Comparison of ENCODE assay signal across 21 cellular contexts in genomic region chr7:131530137-131530536, GRCh38.
"Had no signal": no experiment of that assay in that cellular context is flagged by ENCODE, and none has a peak within 500 bp of the region (broad histone marks: within the 10 kb centered on the region; RNA-seq: fewer than 3 reads in every experiment).

No MANE protein-coding gene starts in this region.

- H3K27ac ChIP-seq: colonic mucosa, lower lobe of right lung, neutrophil, suprapubic skin, tibial nerve had no signal

- H3K4me1 Mint-ChIP-seq: activated T-helper 17 cell treated with anti-CD3 and anti-CD28 coated beads, Interleukin-2, amount 50 U/mL, for 72 hours had no signal

- H3K4me1 ChIP-seq: colonic mucosa, lower lobe of right lung, suprapubic skin, tibial nerve had no signal

- H3K27ac Mint-ChIP-seq: activated CD8-positive, alpha-beta T cell treated with anti-CD3 and anti-CD28 coated beads for 36 hours; activated naive CD4-positive, alpha-beta T cell treated with anti-CD3 and anti-CD28 coated beads, Interleukin-2, amount 50 U/mL, for 72 hours; activated T-helper 17 cell treated with anti-CD3 and anti-CD28 coated beads, Interleukin-2, amount 50 U/mL, for 72 hours; nephron; progenitor cell of endocrine pancreas had no signal

- H3K4me2 ChIP-seq: smooth muscle cell had no signal

- H3K4me3 Mint-ChIP-seq: activated CD8-positive, alpha-beta T cell treated with anti-CD3 and anti-CD28 coated beads for 36 hours; activated T-cell treated with anti-CD3 and anti-CD28 coated beads, Interleukin-2, amount 50 U/mL, for 4 hours; activated T-helper 17 cell treated with anti-CD3 and anti-CD28 coated beads, Interleukin-2, amount 50 U/mL, for 72 hours had no signal

- H3K27me3 Mint-ChIP-seq: progenitor cell of endocrine pancreas had no signal

- H3K36me3 ChIP-seq: colonic mucosa, lower lobe of right lung, neutrophil, suprapubic skin, tibial nerve had no signal

- H3K36me3 Mint-ChIP-seq: activated naive CD4-positive, alpha-beta T cell treated with anti-CD3 and anti-CD28 coated beads, Interleukin-2, amount 50 U/mL, for 72 hours had no signal

- ATAC-seq: activated CD8-positive, alpha-beta T cell treated with anti-CD3 and anti-CD28 coated beads for 36 hours; activated naive CD4-positive, alpha-beta T cell treated with anti-CD3 and anti-CD28 coated beads, Interleukin-2, amount 50 U/mL, for 72 hours; activated T-cell treated with anti-CD3 and anti-CD28 coated beads, Interleukin-2, amount 50 U/mL, for 4 hours; activated T-helper 17 cell treated with anti-CD3 and anti-CD28 coated beads, Interleukin-2, amount 50 U/mL, for 72 hours; lower lobe of right lung had no signal

- DNase-seq: activated CD4-positive, alpha-beta T cell treated with anti-CD3 and anti-CD28 coated beads, Interleukin-2, amount 50 U/mL, for 1 hour; activated CD8-positive, alpha-beta T cell treated with anti-CD3 and anti-CD28 coated beads for 36 hours; activated T-cell treated with anti-CD3 and anti-CD28 coated beads, Interleukin-2, amount 50 U/mL, for 4 hours; anterior cingulate cortex; colonic mucosa; effector CD8-positive, alpha-beta T cell; glutamatergic neuron; hippocampal formation; lower lobe of right lung; stimulated activated CD4-positive, alpha-beta T cell treated with anti-CD3 and anti-CD28 coated beads, Interleukin-15, amount 100 ng/mL, for 24 hours; stimulated activated CD4-positive, alpha-beta T cell treated with anti-CD3 and anti-CD28 coated beads, Interleukin-2, amount 100 ng/mL, for 24 hours; stimulated activated naive CD4-positive, alpha-beta T cell; T-helper 2 cell had no signal

- H3K9me3 ChIP-seq: colonic mucosa, lower lobe of right lung, neutrophil, suprapubic skin, tibial nerve had no signal

- H3K27me3 ChIP-seq: colonic mucosa, neutrophil, suprapubic skin, tibial nerve had no signal

- H3K9me3 Mint-ChIP-seq: activated CD8-positive, alpha-beta T cell treated with anti-CD3 and anti-CD28 coated beads for 36 hours; activated naive CD4-positive, alpha-beta T cell treated with anti-CD3 and anti-CD28 coated beads, Interleukin-2, amount 50 U/mL, for 72 hours; activated T-cell treated with anti-CD3 and anti-CD28 coated beads, Interleukin-2, amount 50 U/mL, for 4 hours; activated T-helper 17 cell treated with anti-CD3 and anti-CD28 coated beads, Interleukin-2, amount 50 U/mL, for 72 hours; nephron had no signal

- H3K4me3 ChIP-seq: colonic mucosa, lower lobe of right lung, smooth muscle cell, suprapubic skin, tibial nerve had no signal
